12 cellular contexts compared by ENCODE assay signal in genomic region chr7:101804087-101804631, GRCh38. TPM values are rescaled to one million over a fixed set of nuclear protein-coding genes. Genes with fewer than 3 reads are reported as not detected.
DNase-seq lines count a peak whose midpoint lies in the region; ATAC-seq, FAIRE-seq and TF ChIP-seq lines count a peak whose summit lies in the region.
"Had no signal": no experiment of that assay in that cellular context is flagged by ENCODE, and none has a peak within 500 bp of the region (broad histone marks: within the 10 kb centered on the region; RNA-seq: fewer than 3 reads in every experiment).

No MANE protein-coding gene starts in this region.

- CTCF ChIA-PET in K562 (lab: Yijun Ruan, JAX; ENCODE audit: low intra/inter-chr PET ratio), result interaction anchor here (0.5 to 0.7 kb wide), 2 partner anchors 162 to 261 kb away, joined by 3 to 5 read pairs; no protein-coding TSS in a partner anchor

- no peak overlapping the region for H3K4me2 ChIP-seq in K562 (ENCODE audit: insufficient read depth, low read length)

- no peak overlapping the region for H3K27ac ChIP-seq in HUES6 (ENCODE audit: low read depth, low read length)
- no peak overlapping the region for H3K27ac ChIP-seq in K562 (ENCODE audit: extremely low read depth, low read depth, low read length)
- H3K27ac ChIP-seq in caudate nucleus (ENCODE audit: low read depth, low read length), result no peak overlapping the region
- H3K27ac ChIP-seq: brain microvascular endothelial cell, esophagus squamous epithelium had no signal

- DNase-seq in ELF-1 (ENCODE audit: low read depth, low spot score) (peak; percentile 82), K562 (ENCODE audit: extremely low read depth in 1 of 4, low spot score in 3 of 4) (peak in 1 of 4 experiments; percentile 8), mesothelial cell of epicardium (ENCODE audit: low spot score in 2 of 2, unreplicated experiment in 2 of 2) (no peak), NCI-H526 (lab: John Stamatoyannopoulos, UW) (no peak), caudate nucleus (lab: John Stamatoyannopoulos, UW) (no peak), HUDEP-2 (lab: John Stamatoyannopoulos, UW; ENCODE audit: unreplicated experiment in 76 of 76) (no peak), Kasumi-1 (lab: John Stamatoyannopoulos, UW) (no peak)
- DNase-seq: brain microvascular endothelial cell; esophagus squamous epithelium; stimulated activated naive B cell treated with anti-CD40 and anti-IgM and Interleukin-4, amounts not matched to agents 10 μg/mL and 1 μg/mL and 100 μg/mL, for 72 hours; SW 1271 had no signal

- TF ChIP-seq POLR2A in K562 (conservative IDR thresholded peaks at IDR 0.05), result no peak

- no peaks in the 10 kb centered on the region for H3K79me2 ChIP-seq in K562 (ENCODE audit: control insufficient read depth, insufficient read depth, low read length)

- POLR2A ChIA-PET in K562 (lab: Yijun Ruan, JAX), result interaction anchor here (1.1 kb wide), 1 partner anchor 8 kb away, joined by 3 read pairs; no protein-coding TSS in a partner anchor

- no peak overlapping the region for H3K27ac Mint-ChIP-seq in mesothelial cell of epicardium
- H3K27ac Mint-ChIP-seq: stimulated activated naive B cell treated with anti-CD40 and anti-IgM and Interleukin-4, amounts not matched to agents 10 μg/mL and 1 μg/mL and 100 μg/mL, for 72 hours had no signal

- intact Hi-C loops in K562 (cut with micrococcal nuclease), result no loop called here

- no peak for TF ChIP-seq RAD21 in K562 (CRISPR knock-in tag; conservative IDR thresholded peaks at IDR 0.05 in 1 of 2, IDR thresholded peaks at IDR 0.05 in 1 of 2)

- H3K9me3 ChIP-seq in HUES6 (ENCODE audit: control insufficient read depth, insufficient read depth, low read depth, low read length), result no peaks in the 10 kb centered on the region
- no peaks in the 10 kb centered on the region for H3K9me3 ChIP-seq in K562 (replicated peaks; ENCODE audit: control insufficient read depth, insufficient read depth, low read depth, low read length)
- H3K9me3 ChIP-seq: esophagus squamous epithelium had no signal

- WGBS in K562 (ENCODE audit: insufficient coverage, low coverage, missing lambda C conversion rate), result 31% methylated on average over 10 of the region's 10 CpGs

- no peaks in the 10 kb centered on the region for H3K36me3 Mint-ChIP-seq in mesothelial cell of epicardium
- H3K36me3 Mint-ChIP-seq: stimulated activated naive B cell treated with anti-CD40 and anti-IgM and Interleukin-4, amounts not matched to agents 10 μg/mL and 1 μg/mL and 100 μg/mL, for 72 hours had no signal

- no peak for FAIRE-seq in K562 (lab: Jason Lieb, UNC)

- peaks cover 22% of the 10 kb centered on the region for H3K4me1 ChIP-seq in HUES6 (ENCODE audit: control insufficient read depth, insufficient read depth, low read length)
- H3K4me1 ChIP-seq in K562 (replicated peaks in 1 of 2; ENCODE audit: control insufficient read depth in 2 of 2, insufficient read depth in 2 of 2, low read length in 2 of 2), result peaks cover 3 to 8% of the 10 kb centered on the region in 2 experiments; a peak in 3 of 5 replicates

- ATAC-seq in K562, result no peak

- H3K4me3 ChIP-seq in HUES6 (ENCODE audit: low read depth, low read length) (peak overlapping the region; percentile 37), K562 (no peak overlapping the region)

- H3K4me1 Mint-ChIP-seq in mesothelial cell of epicardium, result peaks cover 17% of the 10 kb centered on the region

- H4K20me1 ChIP-seq in K562 (replicated peaks; ENCODE audit: control insufficient read depth, insufficient read depth, low read length), result no peaks in the 10 kb centered on the region

- no peak overlapping the region for H2AFZ ChIP-seq in K562 (ENCODE audit: low read depth, low read length)

- H3K36me3 ChIP-seq in HUES6 (ENCODE audit: control insufficient read depth, insufficient read depth, low read length) (no peaks in the 10 kb centered on the region), K562 (ENCODE audit: control insufficient read depth, insufficient read depth, low read length) (no peaks in the 10 kb centered on the region)
- H3K36me3 ChIP-seq: brain microvascular endothelial cell, esophagus squamous epithelium had no signal

- peak overlapping the region; percentile 39 for H3K9ac ChIP-seq in HUES6 (ENCODE audit: low read length)
- H3K9ac ChIP-seq in K562 (ENCODE audit: insufficient read depth in 1 of 2, low read depth in 2 of 2, low read length in 2 of 2), result no peak overlapping the region

- BruUV-seq in K562 (replicated peaks; lab: Mats Ljungman, UMichigan), result no TSS peak

- no peaks in the 10 kb centered on the region for H3K9me3 Mint-ChIP-seq in mesothelial cell of epicardium
- H3K9me3 Mint-ChIP-seq: stimulated activated naive B cell treated with anti-CD40 and anti-IgM and Interleukin-4, amounts not matched to agents 10 μg/mL and 1 μg/mL and 100 μg/mL, for 72 hours had no signal

- no peaks in the 10 kb centered on the region for H3K9me1 ChIP-seq in K562 (ENCODE audit: control insufficient read depth, insufficient read depth, low read length)

- H3K27me3 ChIP-seq in HUES6 (ENCODE audit: control insufficient read depth, insufficient read depth, low read length), result peaks cover 18% of the 10 kb centered on the region
- peaks cover 14 to 26% of the 10 kb centered on the region in 2 experiments for H3K27me3 ChIP-seq in K562 (ENCODE audit: control insufficient read depth in 2 of 2, insufficient read depth in 2 of 2, low read length in 2 of 2)

- in situ Hi-C loops in K562 (cut with MboI), result no loop called here

- H3K4me3 Mint-ChIP-seq in mesothelial cell of epicardium, result peak overlapping the region; percentile 38
- H3K4me3 Mint-ChIP-seq: stimulated activated naive B cell treated with anti-CD40 and anti-IgM and Interleukin-4, amounts not matched to agents 10 μg/mL and 1 μg/mL and 100 μg/mL, for 72 hours had no signal

- peaks cover 28% of the 10 kb centered on the region for H3K27me3 Mint-ChIP-seq in mesothelial cell of epicardium (ENCODE audit: low read depth)

- no peak for TF ChIP-seq EP300 in K562 (IDR thresholded peaks at IDR 0.05; ENCODE audit: low read length)

- TF ChIP-seq CTCF in K562 (IDR thresholded peaks at IDR 0.05 in 2 of 3, conservative IDR thresholded peaks at IDR 0.05 in 1 of 3; ENCODE audit: insufficient read depth in 2 of 3, low read depth in 1 of 3, low read length in 3 of 3) (no peak), mesothelial cell of epicardium (IDR thresholded peaks at IDR 0.05; ENCODE audit: unreplicated experiment) (no peak)

TF ChIP-seq in K562, 482 proteins besides CTCF, POLR2A, EP300 and RAD21:
- 0 out of 4 replicates have a peak, but pooled peaks of 1 of the 2 experiments have one; percentile 25 for TF ChIP-seq CSDE1 (IDR thresholded peaks at IDR 0.05)
- peak; percentile 71 for TF ChIP-seq CBX8 (IDR thresholded peaks at IDR 0.05; ENCODE audit: borderline replicate concordance, extremely low read depth, low read depth, low read length, poor library complexity, severe bottlenecking)
- TF ChIP-seq CEBPZ (IDR thresholded peaks at IDR 0.05; ENCODE audit: borderline replicate concordance, low read depth, low read length), result no peak
- TF ChIP-seq PHF20 (IDR thresholded peaks at IDR 0.05; ENCODE audit: partially characterized antibody), result peak; percentile 18

RNA-seq across cellular contexts. Expression of gene CUX1, which starts 13.3 kb away (rescaled TPM):
- 271 and 342 TPM in 2 replicates for total RNA-seq in K562 (2011; cell fraction: chromatin; rRNA removed; ENCODE audit: low replicate concordance)
- 121 and 144 TPM in 2 replicates for total RNA-seq in K562 (2011; cell fraction: nucleolus; rRNA removed)
- 169 and 178 TPM in 2 replicates for total RNA-seq in K562 (2011; cell fraction: nucleoplasm; rRNA removed)
- 25.2 and 34.2 TPM in 2 replicates for total RNA-seq in K562 (2014; rRNA removed)
- 33.0 and 41.3 TPM in 2 replicates for total RNA-seq in K562 (2014; rRNA removed; fragmentation: Illumina TruSeq; extraction: Trizol)
- 25.2 and 26.2 TPM in 2 replicates for total RNA-seq in K562 (2015; rRNA removed; fragmentation: Illumina TruSeq; extraction: Trizol)
- 52.9 and 55.3 TPM in 2 replicates for total RNA-seq in K562 (2021)
- polyA plus RNA-seq in K562 (2011; rRNA removed), result 9.6 and 13.0 TPM in 2 replicates
- polyA plus RNA-seq in K562 (2011; cell fraction: cytosol; rRNA removed), result 9.5 and 20.1 TPM in 2 replicates
- 8.9 and 14.8 TPM in 2 replicates for polyA plus RNA-seq in K562 (2011; cell fraction: nucleus; rRNA removed)
- 27.5 and 61.2 TPM in 2 replicates for polyA plus RNA-seq in K562 (2012)
- polyA plus RNA-seq in K562 (2014; fragmentation: Illumina TruSeq; extraction: Trizol), result 31.9 and 32.2 TPM in 2 replicates
- polyA plus RNA-seq in K562 (2014; fragmentation: Nextera tagmentation; extraction: Ambion mirVana), result 1 to 10 TPM; 3.6 to 6.7 TPM
- polyA plus RNA-seq in K562 (2014; rRNA removed), result 21.4 and 24.7 TPM in 2 replicates
- polyA minus RNA-seq in K562 (2011; rRNA and poly(A)+ RNA removed), result 33.4 and 37.2 TPM in 2 replicates
- polyA minus RNA-seq in K562 (2011; cell fraction: cytosol; rRNA and poly(A)+ RNA removed), result 13.4 and 20.4 TPM in 2 replicates
- 30.6 and 60.0 TPM in 2 replicates for polyA minus RNA-seq in K562 (2011; cell fraction: nucleus; rRNA and poly(A)+ RNA removed)
- total RNA-seq in mesothelial cell of epicardium, result 152 to 158 TPM (median 152 TPM) in 3 replicates
